Comparison of ENCODE assay signal across 19 cellular contexts in the genomic region with DNA sequence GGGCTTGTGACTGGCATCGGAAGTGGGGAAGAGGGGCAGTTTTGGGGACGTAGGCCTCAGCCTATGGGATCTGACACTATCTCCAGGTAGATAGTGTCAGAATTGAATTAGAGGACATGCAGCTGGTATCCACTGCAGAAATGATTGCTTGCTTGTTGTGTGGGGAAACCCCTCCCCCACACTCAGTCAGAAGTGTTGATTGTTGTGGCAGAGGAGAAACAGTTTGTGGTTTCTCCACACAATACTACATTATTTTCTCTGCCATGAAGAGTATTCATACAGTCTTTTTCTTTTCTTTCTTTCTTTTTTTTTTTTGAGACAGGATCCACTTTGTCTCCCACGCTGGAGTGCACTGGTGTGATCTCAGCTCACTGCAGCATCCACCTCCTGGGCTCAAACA.
A peak's percentile ranks its signal among the peaks of the same experiment; 100 is the strongest.
DNase-seq lines count a peak whose midpoint lies in the region; ATAC-seq and TF ChIP-seq lines count a peak whose summit lies in the region.
"Had no signal": no experiment of that assay in that cellular context is flagged by ENCODE, and none has a peak within 500 bp of the region (broad histone marks: within the 10 kb centered on the region; RNA-seq: fewer than 3 reads in every experiment).

No MANE protein-coding gene starts in this region.

- POLR2A ChIA-PET in naive thymus-derived CD8-positive, alpha-beta T cell (lab: Charles Lee): interaction anchor here (4.2 kb wide), 1 partner anchor 114 kb away, joined by 17 read pairs; a partner anchor contains a TSS

- peaks cover 1% of the 10 kb centered on the region for H3K36me3 Mint-ChIP-seq in activated T-helper 1 cell treated with anti-CD3 and anti-CD28 coated beads, Interleukin-12 subunit alpha, Interleukin-12 subunit beta, Interleukin-2, Interleukin-4 antibody, amounts not matched to agents 30 ng/mL and 10 ng/mL and 1 ng/mL, durations not matched to agents 14 hours and 24 hours and 36 hours (ENCODE audit: low read depth)
- H3K36me3 Mint-ChIP-seq in naive thymus-derived CD8-positive, alpha-beta T cell: no peaks in the 10 kb centered on the region
- H3K36me3 Mint-ChIP-seq: naive B cell had no signal

- no peak for TF ChIP-seq POLR2A in vagina (IDR thresholded peaks at IDR 0.05)

- H3K4me1 ChIP-seq in vagina: no peaks in the 10 kb centered on the region

- peak; percentile 18 for ATAC-seq in HG02798 (IDR thresholded peaks at IDR 0.05; ENCODE audit: poor library complexity, unreplicated experiment)
- ATAC-seq in naive thymus-derived CD8-positive, alpha-beta T cell: peak; percentile 41 to 60
- no peak for ATAC-seq in HG03097 (IDR thresholded peaks at IDR 0.05; ENCODE audit: low FRiP score, unreplicated experiment)
- ATAC-seq: left colon, PC-3, sciatic nerve had no signal

- H3K9me3 ChIP-seq in vagina: no peaks in the 10 kb centered on the region
- H3K9me3 ChIP-seq: heart right ventricle had no signal

- H3K27me3 Mint-ChIP-seq in activated T-helper 1 cell treated with anti-CD3 and anti-CD28 coated beads, Interleukin-12 subunit alpha, Interleukin-12 subunit beta, Interleukin-2, Interleukin-4 antibody, amounts not matched to agents 30 ng/mL and 10 ng/mL and 1 ng/mL, durations not matched to agents 14 hours and 24 hours and 36 hours (ENCODE audit: insufficient read depth): peaks cover 17% of the 10 kb centered on the region
- no peaks in the 10 kb centered on the region for H3K27me3 Mint-ChIP-seq in naive thymus-derived CD8-positive, alpha-beta T cell
- H3K27me3 Mint-ChIP-seq: naive B cell had no signal

- H3K27ac Mint-ChIP-seq in activated T-helper 1 cell treated with anti-CD3 and anti-CD28 coated beads, Interleukin-12 subunit alpha, Interleukin-12 subunit beta, Interleukin-2, Interleukin-4 antibody, amounts not matched to agents 30 ng/mL and 10 ng/mL and 1 ng/mL, durations not matched to agents 14 hours and 24 hours and 36 hours: peak overlapping the region; percentile 49
- H3K27ac Mint-ChIP-seq in naive thymus-derived CD8-positive, alpha-beta T cell: peak overlapping the region in 2 of 10 donors; percentile 12 to 21

- H3K4me3 Mint-ChIP-seq in activated T-helper 1 cell treated with anti-CD3 and anti-CD28 coated beads, Interleukin-12 subunit alpha, Interleukin-12 subunit beta, Interleukin-2, Interleukin-4 antibody, amounts not matched to agents 30 ng/mL and 10 ng/mL and 1 ng/mL, durations not matched to agents 14 hours and 24 hours and 36 hours: no peak overlapping the region
- no peak overlapping the region for H3K4me3 Mint-ChIP-seq in naive thymus-derived CD8-positive, alpha-beta T cell
- H3K4me3 Mint-ChIP-seq: naive B cell had no signal

- H3K27me3 ChIP-seq in vagina: no peaks in the 10 kb centered on the region
- H3K27me3 ChIP-seq: heart right ventricle had no signal

- H3K9me3 Mint-ChIP-seq in activated T-helper 1 cell treated with anti-CD3 and anti-CD28 coated beads, Interleukin-12 subunit alpha, Interleukin-12 subunit beta, Interleukin-2, Interleukin-4 antibody, amounts not matched to agents 30 ng/mL and 10 ng/mL and 1 ng/mL, durations not matched to agents 14 hours and 24 hours and 36 hours: peaks cover 4% of the 10 kb centered on the region
- no peaks in the 10 kb centered on the region for H3K9me3 Mint-ChIP-seq in naive thymus-derived CD8-positive, alpha-beta T cell

- peak; percentile 27 for DNase-seq in NCI-H2107 treated with DMSO at 0.1 percent for 48 hours (lab: John Stamatoyannopoulos, UW; ENCODE audit: unreplicated experiment)
- DNase-seq in NCI-H2107 (lab: John Stamatoyannopoulos, UW): no peak
- DNase-seq in activated T-helper 1 cell treated with anti-CD3 and anti-CD28 coated beads, Interleukin-12 subunit alpha, Interleukin-12 subunit beta, Interleukin-2, Interleukin-4 antibody, amounts not matched to agents 30 ng/mL and 10 ng/mL and 1 ng/mL, durations not matched to agents 14 hours and 24 hours and 36 hours (ENCODE audit: low spot score): peak; percentile 41
- DNase-seq in naive thymus-derived CD8-positive, alpha-beta T cell: peak in 1 of 10 donors; percentile 21
- DNase-seq in dermis blood vessel endothelial cell: no peak
- no peak for DNase-seq in vagina (ENCODE audit: extremely low spot score in 2 of 2)
- DNase-seq: activated CD4-positive, CD25-positive, alpha-beta regulatory T cell; activated effector memory CD4-positive, alpha-beta T cell treated with anti-CD3 and anti-CD28 coated beads, Interleukin-2, amount 50 U/mL, for 16 hours; COR-L47; heart right ventricle; left colon; naive B cell; NCI-H1092 treated with DMSO at 0.1 percent for 48 hours; NCI-H345; PC-3 had no signal

- intact Hi-C loops in activated T-helper 1 cell treated with anti-CD3 and anti-CD28 coated beads, Interleukin-12 subunit alpha, Interleukin-12 subunit beta, Interleukin-2, Interleukin-4 antibody, amounts not matched to agents 30 ng/mL and 10 ng/mL and 1 ng/mL, durations not matched to agents 14 hours and 24 hours and 36 hours (cut with micrococcal nuclease): loop anchor here (1.0 to 2.0 kb wide), 8 partner anchors 11 to 795 kb away; a partner anchor contains a TSS
- intact Hi-C loops in vagina (cut with DNase I): no loop called here

- no peak overlapping the region for H3K27ac ChIP-seq in vagina
- H3K27ac ChIP-seq: 22Rv1, heart right ventricle had no signal

- no peaks in the 10 kb centered on the region for H3K36me3 ChIP-seq in vagina
- H3K36me3 ChIP-seq: heart right ventricle had no signal

- H3K4me3 ChIP-seq in vagina: no peak overlapping the region
- H3K4me3 ChIP-seq: heart right ventricle had no signal

- peaks cover 40% of the 10 kb centered on the region for H3K4me1 Mint-ChIP-seq in activated T-helper 1 cell treated with anti-CD3 and anti-CD28 coated beads, Interleukin-12 subunit alpha, Interleukin-12 subunit beta, Interleukin-2, Interleukin-4 antibody, amounts not matched to agents 30 ng/mL and 10 ng/mL and 1 ng/mL, durations not matched to agents 14 hours and 24 hours and 36 hours (ENCODE audit: low read depth)
- peaks cover 3 to 25% (median 17%) of the 10 kb centered on the region in 4 donors for H3K4me1 Mint-ChIP-seq in naive thymus-derived CD8-positive, alpha-beta T cell
- H3K4me1 Mint-ChIP-seq: naive B cell had no signal

- no peak for TF ChIP-seq CTCF in vagina (IDR thresholded peaks at IDR 0.05)

Comparison
In these comparisons a context has a peak if more than half of its experiments do, and no peak if none do; other contexts are left out.
1. DNase-seq: peak in NCI-H2107 treated with DMSO at 0.1 percent for 48 hours (single experiment) and activated T-helper 1 cell treated with anti-CD3 and anti-CD28 coated beads, Interleukin-12 subunit alpha, Interleukin-12 subunit beta, Interleukin-2, Interleukin-4 antibody, amounts not matched to agents 30 ng/mL and 10 ng/mL and 1 ng/mL, durations not matched to agents 14 hours and 24 hours and 36 hours (single experiment); none in NCI-H2107 (single experiment), dermis blood vessel endothelial cell (single experiment) and vagina (0 of 2).